24 cellular contexts compared by ENCODE assay signal in genomic region chr3:68999605-69000004, GRCh38.
"Had no signal": no experiment of that assay in that cellular context is flagged by ENCODE, and none has a peak within 500 bp of the region (broad histone marks: within the 10 kb centered on the region; RNA-seq: fewer than 3 reads in every experiment).

No MANE protein-coding gene starts in this region.

- H3K4me3 ChIP-seq: cardiac muscle cell, esophagus muscularis mucosa, gastroesophageal sphincter, sigmoid colon, smooth muscle cell, thyroid gland had no signal

- H3K27ac ChIP-seq: cardiac muscle cell, neutrophil, thyroid gland had no signal

- H3K4me3 Mint-ChIP-seq: activated B cell treated with CpG ODN at 0.5 μM for 24 hours; activated CD4-positive, alpha-beta T cell treated with anti-CD3 and anti-CD28 coated beads for 36 hours; activated naive CD4-positive, alpha-beta T cell treated with anti-CD3 and anti-CD28 coated beads, Interleukin-2, amount 50 U/mL, for 24 hours; activated T-helper 1 cell treated with anti-CD3 and anti-CD28 coated beads, Interleukin-12 subunit alpha, Interleukin-12 subunit beta, Interleukin-2, Interleukin-4 antibody, amounts not matched to agents 30 ng/mL and 10 ng/mL and 1 ng/mL, durations not matched to agents 14 hours and 24 hours and 36 hours; natural killer cell treated with Interleukin-12 subunit alpha and Interleukin-12 subunit beta and Interleukin-15 and Interleukin-18, amount 100 ng/mL, for 72 hours; stimulated activated memory B cell treated with anti-CD40 and anti-IgM and Interleukin-4, amounts not matched to agents 10 μg/mL and 1 μg/mL and 100 μg/mL, for 72 hours had no signal

- H3K4me1 Mint-ChIP-seq: activated B cell treated with CpG ODN at 0.5 μM for 24 hours; activated naive CD4-positive, alpha-beta T cell treated with anti-CD3 and anti-CD28 coated beads, Interleukin-2, amount 50 U/mL, for 24 hours; stimulated activated memory B cell treated with anti-CD40 and anti-IgM and Interleukin-4, amounts not matched to agents 10 μg/mL and 1 μg/mL and 100 μg/mL, for 72 hours had no signal

- H3K27me3 ChIP-seq: cardiac muscle cell, esophagus muscularis mucosa, gastroesophageal sphincter, neutrophil, sigmoid colon, thyroid gland had no signal

- H3K9me3 Mint-ChIP-seq: activated B cell treated with CpG ODN at 0.5 μM for 24 hours; activated naive CD4-positive, alpha-beta T cell treated with anti-CD3 and anti-CD28 coated beads, Interleukin-2, amount 50 U/mL, for 24 hours; activated T-helper 1 cell treated with anti-CD3 and anti-CD28 coated beads, Interleukin-12 subunit alpha, Interleukin-12 subunit beta, Interleukin-2, Interleukin-4 antibody, amounts not matched to agents 30 ng/mL and 10 ng/mL and 1 ng/mL, durations not matched to agents 14 hours and 24 hours and 36 hours; natural killer cell treated with Interleukin-12 subunit alpha and Interleukin-12 subunit beta and Interleukin-15 and Interleukin-18, amount 100 ng/mL, for 72 hours; stimulated activated memory B cell treated with anti-CD40 and anti-IgM and Interleukin-4, amounts not matched to agents 10 μg/mL and 1 μg/mL and 100 μg/mL, for 72 hours had no signal

- DNase-seq: activated B cell treated with CpG ODN at 0.5 μM for 24 hours; activated CD4-positive, alpha-beta T cell treated with anti-CD3 and anti-CD28 coated beads for 36 hours; activated CD4-positive, alpha-beta T cell treated with anti-CD3 and anti-CD28 coated beads, Interleukin-2, amount 50 U/mL, for 4 hours; activated CD8-positive, alpha-beta memory T cell treated with anti-CD3 and anti-CD28 coated beads, Interleukin-2, amount 50 U/mL, for 48 hours; activated gamma-delta T cell treated with Interleukin-2 at 50 U/mL for 16 hours; dermis blood vessel endothelial cell; effector memory CD4-positive, alpha-beta T cell; head of caudate nucleus; islet precursor cell; left cardiac atrium; posterior cingulate gyrus; sigmoid colon; stimulated activated CD4-positive, alpha-beta T cell treated with anti-CD3 and anti-CD28 coated beads, Interleukin-15, amount 100 ng/mL, for 24 hours; T-helper 9 cell; thyroid gland had no signal

- H3K27me3 Mint-ChIP-seq: activated B cell treated with CpG ODN at 0.5 μM for 24 hours; activated CD4-positive, alpha-beta T cell treated with anti-CD3 and anti-CD28 coated beads for 36 hours; activated naive CD4-positive, alpha-beta T cell treated with anti-CD3 and anti-CD28 coated beads, Interleukin-2, amount 50 U/mL, for 24 hours; natural killer cell treated with Interleukin-12 subunit alpha and Interleukin-12 subunit beta and Interleukin-15 and Interleukin-18, amount 100 ng/mL, for 72 hours; stimulated activated memory B cell treated with anti-CD40 and anti-IgM and Interleukin-4, amounts not matched to agents 10 μg/mL and 1 μg/mL and 100 μg/mL, for 72 hours had no signal

- H3K27ac Mint-ChIP-seq: activated B cell treated with CpG ODN at 0.5 μM for 24 hours; activated CD4-positive, alpha-beta T cell treated with anti-CD3 and anti-CD28 coated beads for 36 hours; activated naive CD4-positive, alpha-beta T cell treated with anti-CD3 and anti-CD28 coated beads, Interleukin-2, amount 50 U/mL, for 24 hours; activated T-helper 1 cell treated with anti-CD3 and anti-CD28 coated beads, Interleukin-12 subunit alpha, Interleukin-12 subunit beta, Interleukin-2, Interleukin-4 antibody, amounts not matched to agents 30 ng/mL and 10 ng/mL and 1 ng/mL, durations not matched to agents 14 hours and 24 hours and 36 hours; natural killer cell treated with Interleukin-12 subunit alpha and Interleukin-12 subunit beta and Interleukin-15 and Interleukin-18, amount 100 ng/mL, for 72 hours; stimulated activated memory B cell treated with anti-CD40 and anti-IgM and Interleukin-4, amounts not matched to agents 10 μg/mL and 1 μg/mL and 100 μg/mL, for 72 hours had no signal

- H3K4me1 ChIP-seq: sigmoid colon, thyroid gland had no signal

- H3K4me2 ChIP-seq: smooth muscle cell had no signal

- H3K9me3 ChIP-seq: esophagus muscularis mucosa, gastroesophageal sphincter, neutrophil, sigmoid colon, thyroid gland had no signal

- ATAC-seq: activated CD4-positive, alpha-beta T cell treated with anti-CD3 and anti-CD28 coated beads for 36 hours; gastroesophageal sphincter; left cardiac atrium; natural killer cell treated with Interleukin-12 subunit alpha and Interleukin-12 subunit beta and Interleukin-15 and Interleukin-18, amount 100 ng/mL, for 72 hours; stimulated activated memory B cell treated with anti-CD40 and anti-IgM and Interleukin-4, amounts not matched to agents 10 μg/mL and 1 μg/mL and 100 μg/mL, for 72 hours had no signal
